In the genomic region with DNA sequence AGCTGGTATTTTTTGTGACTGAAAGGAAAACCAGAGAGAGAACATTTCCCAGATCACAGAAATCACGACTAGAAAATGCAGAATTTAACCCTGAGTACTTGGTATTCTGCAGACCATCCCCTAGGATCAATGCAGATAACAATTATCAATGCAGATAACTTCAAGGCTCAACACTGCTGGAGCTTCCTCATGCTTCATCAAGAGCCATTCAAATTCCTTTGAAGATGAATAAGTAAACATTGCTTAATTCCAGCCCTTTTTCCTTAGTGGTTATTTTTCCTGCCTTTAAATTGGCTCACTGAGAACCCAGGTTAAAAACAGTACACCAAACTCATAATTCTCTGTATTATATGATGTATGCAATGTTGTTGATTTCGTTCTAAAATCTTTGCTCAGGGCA, we compare ENCODE assay signal across 17 cellular contexts.
"Had no signal": no experiment of that assay in that cellular context is flagged by ENCODE, and none has a peak within 500 bp of the region (broad histone marks: within the 10 kb centered on the region; RNA-seq: fewer than 3 reads in every experiment).

No MANE protein-coding gene starts in this region.

- H3K4me3 ChIP-seq: colonic mucosa, mucosa of descending colon, thyroid gland had no signal

- H3K9me3 Mint-ChIP-seq: activated T-helper 17 cell treated with anti-CD3 and anti-CD28 coated beads, Interleukin-2, amount 50 U/mL, for 72 hours; endodermal cell; naive B cell; neural crest cell had no signal

- H3K4me3 Mint-ChIP-seq: activated naive CD8-positive, alpha-beta T cell treated with anti-CD3 and anti-CD28 coated beads for 36 hours; activated T-helper 17 cell treated with anti-CD3 and anti-CD28 coated beads, Interleukin-2, amount 50 U/mL, for 72 hours; brain; endodermal cell; naive B cell; neural crest cell had no signal

- DNase-seq: activated CD4-positive, alpha-beta T cell treated with anti-CD3 and anti-CD28 coated beads for 1 hour; activated naive CD4-positive, alpha-beta T cell; activated naive CD8-positive, alpha-beta T cell treated with anti-CD3 and anti-CD28 coated beads for 36 hours; activated T-cell treated with anti-CD3 and anti-CD28 coated beads for 4 hours; central memory CD4-positive, alpha-beta T cell; colonic mucosa; endodermal cell; left ventricle myocardium superior; mucosa of descending colon; naive B cell; stimulated activated CD4-positive, alpha-beta T cell treated with anti-CD3 and anti-CD28 coated beads, Interleukin-2, amount 100 ng/mL, for 24 hours; stimulated activated naive CD4-positive, alpha-beta T cell treated with Interleukin-2 at 50 U/mL for 16 hours; T1000; thyroid gland had no signal

- H3K4me1 Mint-ChIP-seq: activated naive CD8-positive, alpha-beta T cell treated with anti-CD3 and anti-CD28 coated beads for 36 hours; activated T-helper 17 cell treated with anti-CD3 and anti-CD28 coated beads, Interleukin-2, amount 50 U/mL, for 72 hours; brain; naive B cell; neural crest cell had no signal

- H3K36me3 Mint-ChIP-seq: activated naive CD8-positive, alpha-beta T cell treated with anti-CD3 and anti-CD28 coated beads for 36 hours; brain; naive B cell had no signal

- H3K27ac Mint-ChIP-seq: activated naive CD8-positive, alpha-beta T cell treated with anti-CD3 and anti-CD28 coated beads for 36 hours; activated T-helper 17 cell treated with anti-CD3 and anti-CD28 coated beads, Interleukin-2, amount 50 U/mL, for 72 hours; brain; endodermal cell had no signal

- ATAC-seq: activated T-helper 17 cell treated with anti-CD3 and anti-CD28 coated beads, Interleukin-2, amount 50 U/mL, for 72 hours; left ventricle myocardium superior; mucosa of descending colon had no signal
